10 cellular contexts compared by ENCODE assay signal in the genomic region with DNA sequence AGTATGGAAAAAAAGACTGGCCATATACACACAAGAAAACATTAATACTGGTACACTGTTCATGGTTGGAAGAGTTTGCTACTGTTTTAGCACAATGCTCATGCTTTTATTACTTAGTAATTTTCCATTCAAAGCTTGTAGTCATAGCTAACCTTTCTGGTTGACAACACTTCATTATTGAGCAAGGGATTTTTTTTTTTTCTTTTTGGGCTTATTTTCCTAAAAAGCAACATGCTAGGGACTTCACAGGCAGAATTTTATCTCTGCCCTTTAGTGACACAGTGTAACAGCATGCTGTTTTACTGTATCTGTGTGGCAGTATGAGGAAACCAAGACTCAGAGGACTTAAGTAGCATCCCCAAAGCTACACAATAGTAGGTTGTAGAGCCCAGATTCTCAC. TPM values are rescaled to one million over a fixed set of nuclear protein-coding genes. Genes with fewer than 3 reads are reported as not detected.
DNase-seq lines count a peak whose midpoint lies in the region; ATAC-seq and TF ChIP-seq lines count a peak whose summit lies in the region.
"Had no signal": no experiment of that assay in that cellular context is flagged by ENCODE, and none has a peak within 500 bp of the region (broad histone marks: within the 10 kb centered on the region; RNA-seq: fewer than 3 reads in every experiment).

No MANE protein-coding gene starts in this region.

- H3K27ac Mint-ChIP-seq in activated CD8-positive, alpha-beta T cell treated with anti-CD3 and anti-CD28 coated beads for 36 hours, result peak overlapping the region; percentile 48
- no peak overlapping the region for H3K27ac Mint-ChIP-seq in activated CD8-positive, alpha-beta T cell treated with anti-CD3 and anti-CD28 coated beads, Interleukin-2, amount 10 ng/mL, durations not matched to agents 7 days and 5 days
- peak overlapping the region; percentile 78 for H3K27ac Mint-ChIP-seq in activated T-helper 17 cell treated with anti-CD3 and anti-CD28 coated beads, Interleukin-2, amount 50 U/mL, for 72 hours
- H3K27ac Mint-ChIP-seq in stimulated activated naive CD8-positive, alpha-beta T cell treated with anti-CD3 and anti-CD28 coated beads, Interleukin-15, amount 100 ng/mL, for 72 hours, result peak overlapping the region in 1 of 2 donors; percentile 88

- POLR2A ChIA-PET in activated CD8-positive, alpha-beta T cell treated with anti-CD3 and anti-CD28 coated beads for 36 hours (lab: Charles Lee), result no interaction called here
- POLR2A ChIA-PET in activated CD8-positive, alpha-beta T cell treated with anti-CD3 and anti-CD28 coated beads, Interleukin-2, amount 10 ng/mL, durations not matched to agents 7 days and 5 days (lab: Charles Lee), result no interaction called here

- peaks cover 4% of the 10 kb centered on the region for H3K36me3 Mint-ChIP-seq in activated CD8-positive, alpha-beta T cell treated with anti-CD3 and anti-CD28 coated beads for 36 hours (ENCODE audit: low read depth)
- no peaks in the 10 kb centered on the region for H3K36me3 Mint-ChIP-seq in activated CD8-positive, alpha-beta T cell treated with anti-CD3 and anti-CD28 coated beads, Interleukin-2, amount 10 ng/mL, durations not matched to agents 7 days and 5 days (ENCODE audit: low read depth)
- no peaks in the 10 kb centered on the region for H3K36me3 Mint-ChIP-seq in activated T-helper 17 cell treated with anti-CD3 and anti-CD28 coated beads, Interleukin-2, amount 50 U/mL, for 72 hours (ENCODE audit: low read depth)

- peak; percentile 74 for ATAC-seq in activated CD8-positive, alpha-beta T cell treated with anti-CD3 and anti-CD28 coated beads for 36 hours
- no peak for ATAC-seq in activated CD8-positive, alpha-beta T cell treated with anti-CD3 and anti-CD28 coated beads, Interleukin-2, amount 10 ng/mL, durations not matched to agents 7 days and 5 days
- ATAC-seq in HG02678 (IDR thresholded peaks at IDR 0.05; ENCODE audit: unreplicated experiment), result peak; percentile 71
- ATAC-seq in activated T-helper 17 cell treated with anti-CD3 and anti-CD28 coated beads, Interleukin-2, amount 50 U/mL, for 72 hours (replicated peaks), result peak; percentile 80
- peak; percentile 83 for ATAC-seq in stimulated activated naive CD8-positive, alpha-beta T cell treated with anti-CD3 and anti-CD28 coated beads, Interleukin-15, amount 100 ng/mL, for 72 hours

- CTCF ChIA-PET in activated CD8-positive, alpha-beta T cell treated with anti-CD3 and anti-CD28 coated beads for 36 hours (lab: Charles Lee), result interaction anchor here (1.1 kb wide), 1 partner anchor 13 kb away, joined by 3 read pairs; no protein-coding TSS in a partner anchor
- CTCF ChIA-PET in activated CD8-positive, alpha-beta T cell treated with anti-CD3 and anti-CD28 coated beads, Interleukin-2, amount 10 ng/mL, durations not matched to agents 7 days and 5 days (lab: Charles Lee), result no interaction called here

- DNase-seq in activated CD8-positive, alpha-beta T cell treated with anti-CD3 and anti-CD28 coated beads for 36 hours, result no peak
- no peak for DNase-seq in activated CD8-positive, alpha-beta T cell treated with anti-CD3 and anti-CD28 coated beads, Interleukin-2, amount 10 ng/mL, durations not matched to agents 7 days and 5 days
- no peak for DNase-seq in stimulated activated naive CD8-positive, alpha-beta T cell treated with anti-CD3 and anti-CD28 coated beads, Interleukin-15, amount 100 ng/mL, for 72 hours
- no peak for DNase-seq in cerebellar nuclear complex (lab: John Stamatoyannopoulos, UW)
- DNase-seq in activated CD8-positive, alpha-beta memory T cell treated with anti-CD3 and anti-CD28 coated beads, Interleukin-2, amount 50 U/mL, for 4 hours, result no peak
- DNase-seq in NOMO-1 treated with DMSO at 0.1 percent for 48 hours (lab: John Stamatoyannopoulos, UW; ENCODE audit: unreplicated experiment), result no peak
- DNase-seq: dorsolateral prefrontal cortex, OCI-M1 had no signal

- intact Hi-C loops in activated CD8-positive, alpha-beta T cell treated with anti-CD3 and anti-CD28 coated beads for 36 hours (cut with micrococcal nuclease), result no loop called here

- peaks cover 9% of the 10 kb centered on the region for H3K4me1 Mint-ChIP-seq in activated CD8-positive, alpha-beta T cell treated with anti-CD3 and anti-CD28 coated beads for 36 hours (ENCODE audit: low read depth)
- H3K4me1 Mint-ChIP-seq in activated CD8-positive, alpha-beta T cell treated with anti-CD3 and anti-CD28 coated beads, Interleukin-2, amount 10 ng/mL, durations not matched to agents 7 days and 5 days (ENCODE audit: low read depth), result peaks cover 23% of the 10 kb centered on the region
- peaks cover 7% of the 10 kb centered on the region for H3K4me1 Mint-ChIP-seq in activated T-helper 17 cell treated with anti-CD3 and anti-CD28 coated beads, Interleukin-2, amount 50 U/mL, for 72 hours
- H3K4me1 Mint-ChIP-seq in stimulated activated naive CD8-positive, alpha-beta T cell treated with anti-CD3 and anti-CD28 coated beads, Interleukin-15, amount 100 ng/mL, for 72 hours, result peaks cover 26% of the 10 kb centered on the region

- no peaks in the 10 kb centered on the region for H3K27me3 Mint-ChIP-seq in activated CD8-positive, alpha-beta T cell treated with anti-CD3 and anti-CD28 coated beads for 36 hours
- H3K27me3 Mint-ChIP-seq in activated CD8-positive, alpha-beta T cell treated with anti-CD3 and anti-CD28 coated beads, Interleukin-2, amount 10 ng/mL, durations not matched to agents 7 days and 5 days (ENCODE audit: low read depth), result no peaks in the 10 kb centered on the region
- H3K27me3 Mint-ChIP-seq in activated T-helper 17 cell treated with anti-CD3 and anti-CD28 coated beads, Interleukin-2, amount 50 U/mL, for 72 hours, result no peaks in the 10 kb centered on the region
- no peaks in the 10 kb centered on the region for H3K27me3 Mint-ChIP-seq in stimulated activated naive CD8-positive, alpha-beta T cell treated with anti-CD3 and anti-CD28 coated beads, Interleukin-15, amount 100 ng/mL, for 72 hours

- TF ChIP-seq CTCF in activated CD8-positive, alpha-beta T cell treated with anti-CD3 and anti-CD28 coated beads for 36 hours (IDR thresholded peaks at IDR 0.05), result no peak

- no peak overlapping the region for H3K4me3 Mint-ChIP-seq in activated CD8-positive, alpha-beta T cell treated with anti-CD3 and anti-CD28 coated beads for 36 hours
- H3K4me3 Mint-ChIP-seq in activated CD8-positive, alpha-beta T cell treated with anti-CD3 and anti-CD28 coated beads, Interleukin-2, amount 10 ng/mL, durations not matched to agents 7 days and 5 days, result no peak overlapping the region
- no peak overlapping the region for H3K4me3 Mint-ChIP-seq in activated T-helper 17 cell treated with anti-CD3 and anti-CD28 coated beads, Interleukin-2, amount 50 U/mL, for 72 hours
- no peak overlapping the region for H3K4me3 Mint-ChIP-seq in stimulated activated naive CD8-positive, alpha-beta T cell treated with anti-CD3 and anti-CD28 coated beads, Interleukin-15, amount 100 ng/mL, for 72 hours

- no peaks in the 10 kb centered on the region for H3K9me3 Mint-ChIP-seq in activated CD8-positive, alpha-beta T cell treated with anti-CD3 and anti-CD28 coated beads for 36 hours
- no peaks in the 10 kb centered on the region for H3K9me3 Mint-ChIP-seq in activated CD8-positive, alpha-beta T cell treated with anti-CD3 and anti-CD28 coated beads, Interleukin-2, amount 10 ng/mL, durations not matched to agents 7 days and 5 days (ENCODE audit: insufficient read depth)
- no peaks in the 10 kb centered on the region for H3K9me3 Mint-ChIP-seq in activated T-helper 17 cell treated with anti-CD3 and anti-CD28 coated beads, Interleukin-2, amount 50 U/mL, for 72 hours
- no peaks in the 10 kb centered on the region for H3K9me3 Mint-ChIP-seq in stimulated activated naive CD8-positive, alpha-beta T cell treated with anti-CD3 and anti-CD28 coated beads, Interleukin-15, amount 100 ng/mL, for 72 hours

RNA-seq across cellular contexts. Expression of a gene that starts 58.5 kb away (rescaled TPM):
- 10 to 100 TPM; 11.9 to 13.6 TPM for total RNA-seq in activated CD8-positive, alpha-beta T cell treated with anti-CD3 and anti-CD28 coated beads for 36 hours
- 1 to 10 TPM; 8.5 to 9.4 TPM for total RNA-seq in activated CD8-positive, alpha-beta T cell treated with anti-CD3 and anti-CD28 coated beads, Interleukin-2, amount 10 ng/mL, durations not matched to agents 7 days and 5 days
- total RNA-seq in activated T-helper 17 cell treated with anti-CD3 and anti-CD28 coated beads, Interleukin-2, amount 50 U/mL, for 72 hours, result 10 to 100 TPM in 1 of 2 donors, 1 to 10 TPM in 1; 8.1 to 16.4 TPM
